ENCODE assay signal across 16 cellular contexts in the genomic region with DNA sequence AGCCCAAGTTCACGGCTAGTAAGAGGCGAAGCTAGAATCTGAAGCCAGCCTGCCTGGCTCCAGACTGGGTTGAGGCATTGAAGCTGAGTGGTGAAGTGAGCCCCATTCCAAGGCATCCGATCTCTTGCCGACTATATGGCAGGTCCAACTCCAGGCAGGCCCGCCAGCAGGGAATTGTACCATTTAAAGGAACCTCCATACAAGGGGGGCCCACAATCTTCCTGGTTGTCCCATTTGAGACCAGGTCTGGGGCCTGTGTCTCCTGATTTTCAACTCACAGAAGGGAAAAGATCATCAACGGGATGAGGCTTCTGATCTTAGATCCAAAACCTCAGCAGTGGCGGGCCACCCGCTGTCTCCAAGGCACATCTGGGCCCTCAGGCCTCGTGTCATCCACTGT. TPM values are rescaled to one million over a fixed set of nuclear protein-coding genes. Genes with fewer than 3 reads are reported as not detected.
DNase-seq lines count a peak whose midpoint lies in the region; ATAC-seq, FAIRE-seq and TF ChIP-seq lines count a peak whose summit lies in the region.
"Had no signal": no experiment of that assay in that cellular context is flagged by ENCODE, and none has a peak within 500 bp of the region (broad histone marks: within the 10 kb centered on the region; RNA-seq: fewer than 3 reads in every experiment).

No MANE protein-coding gene starts in this region.

- no peak overlapping the region for H3K27ac ChIP-seq in RWPE2 (ENCODE audit: poor library complexity, severe bottlenecking)
- no peak overlapping the region for H3K27ac ChIP-seq in H1 (ENCODE audit: low read depth, low read length)
- H3K27ac ChIP-seq in WERI-Rb-1: no peak overlapping the region

- intact Hi-C loops in posterior vena cava (cut with DNase I): no loop called here

- H3K4me3 ChIP-seq in RWPE2 (ENCODE audit: severe bottlenecking): no peak overlapping the region
- H3K4me3 ChIP-seq in H1 (ENCODE audit: extremely low read depth in 1 of 4, insufficient read depth in 2 of 4, low read depth in 3 of 4, low read length in 4 of 4): no peak overlapping the region
- H3K4me3 ChIP-seq in WERI-Rb-1 (ENCODE audit: low read depth, low read length): no peak overlapping the region

- no peak overlapping the region for H3K56ac ChIP-seq in H1 (replicated peaks; ENCODE audit: insufficient read length, low read depth, low read length)

- no peak overlapping the region for H4K5ac ChIP-seq in H1 (ENCODE audit: insufficient read length, low read depth, low read length)

- H3K9me3 ChIP-seq in RWPE2 (ENCODE audit: severe bottlenecking) (no peaks in the 10 kb centered on the region), H1 (ENCODE audit: insufficient read depth in 2 of 2, low read depth in 1 of 2, low read length in 1 of 2) (no peaks in the 10 kb centered on the region), WERI-Rb-1 (ENCODE audit: severe bottlenecking) (no peaks in the 10 kb centered on the region)
- H3K9me3 ChIP-seq: BE2C, Caco-2 had no signal

- no peak overlapping the region for H3K4me3 Mint-ChIP-seq in WTC11
- no peak overlapping the region for H3K4me3 Mint-ChIP-seq in endothelial cell (ENCODE audit: unreplicated experiment)
- H3K4me3 Mint-ChIP-seq: CD4-positive, alpha-beta T cell had no signal

- TF ChIP-seq POLR2A in GM12892 (IDR thresholded peaks at IDR 0.05; ENCODE audit: low read depth, low read length): no peak
- no peak for TF ChIP-seq POLR2A in H1 (IDR thresholded peaks at IDR 0.05; ENCODE audit: control extremely low read depth in 1 of 2, low read depth in 2 of 2, low read length in 2 of 2)

- FAIRE-seq in GM12892 (lab: Jason Lieb, UNC) (peak; percentile 73), H1 (lab: Jason Lieb, UNC) (no peak)
- FAIRE-seq: A204.1, G401.6 had no signal

- H3K27me3 Mint-ChIP-seq in WTC11 (ENCODE audit: low read depth) (peaks cover 86% of the 10 kb centered on the region), endothelial cell (ENCODE audit: unreplicated experiment) (peaks cover 30% of the 10 kb centered on the region)

- DNase-seq in GM12892 (ENCODE audit: insufficient read length) (no peak), RWPE2 (ENCODE audit: low spot score) (peak; percentile 23), H1 (ENCODE audit: low read depth in 1 of 2, low spot score in 2 of 2) (no peak), posterior vena cava (ENCODE audit: low spot score) (peak; percentile 62), WERI-Rb-1 (no peak), WTC11 (ENCODE audit: low spot score) (no peak), endothelial cell (ENCODE audit: low spot score) (no peak)
- DNase-seq: GOT3 had no signal

- H4K91ac ChIP-seq in H1 (replicated peaks; ENCODE audit: insufficient read length, low read length): no peak overlapping the region

- H2BK12ac ChIP-seq in H1 (ENCODE audit: low read depth, low read length): 0 out of 2 replicates have a peak overlapping the region, but pooled peaks have one; percentile 71

- H3K4me2 ChIP-seq in H1 (ENCODE audit: insufficient read depth in 1 of 2, low read depth in 2 of 2, low read length in 2 of 2): no peak overlapping the region

- H2BK5ac ChIP-seq in H1 (ENCODE audit: low read depth, low read length): no peak overlapping the region

- 91% methylated on average over 9 of the region's 9 CpGs; no CpG with 5 or more reads in 1 of the 2 experiments for WGBS in H1 (ENCODE audit: extremely low coverage in 1 of 2, insufficient coverage in 1 of 2, insufficient read length in 1 of 2, insufficient replicate concordance in 2 of 2, low coverage in 1 of 2, low lambda C conversion rate in 2 of 2, missing lambda C conversion rate in 1 of 2), 2 experiments

- no peak overlapping the region for H3K4ac ChIP-seq in H1 (replicated peaks; ENCODE audit: insufficient read length, low read depth, low read length)

- no peak for TF ChIP-seq EP300 in H1 (IDR thresholded peaks at IDR 0.05; ENCODE audit: borderline replicate concordance in 1 of 2, low read depth in 2 of 2, low read length in 2 of 2)

- no peak overlapping the region for H2BK120ac ChIP-seq in H1 (replicated peaks; ENCODE audit: low read depth, low read length)

- H3K14ac ChIP-seq in H1 (ENCODE audit: insufficient read length): no peak overlapping the region

- H2BK15ac ChIP-seq in H1 (ENCODE audit: low read length): no peak overlapping the region

- H3K36me3 ChIP-seq in RWPE2 (ENCODE audit: low read depth) (no peaks in the 10 kb centered on the region), H1 (ENCODE audit: control insufficient read depth in 2 of 4, insufficient read depth in 4 of 4, low read length in 3 of 4) (no peaks in the 10 kb centered on the region), WERI-Rb-1 (no peaks in the 10 kb centered on the region)
- H3K36me3 ChIP-seq: BE2C had no signal

- no peak overlapping the region for H2AK5ac ChIP-seq in H1 (ENCODE audit: low read depth, low read length)

- H3K9ac ChIP-seq in H1 (replicated peaks in 1 of 4; ENCODE audit: extremely low read depth in 1 of 4, low read depth in 3 of 4, low read length in 3 of 4): no peak overlapping the region

- H3K36me3 Mint-ChIP-seq in WTC11 (no peaks in the 10 kb centered on the region), endothelial cell (ENCODE audit: low read depth, unreplicated experiment) (no peaks in the 10 kb centered on the region)

- H3K79me1 ChIP-seq in H1 (ENCODE audit: low read depth, low read length): no peaks in the 10 kb centered on the region

- H3K9me3 Mint-ChIP-seq in WTC11 (no peaks in the 10 kb centered on the region), endothelial cell (ENCODE audit: unreplicated experiment) (no peaks in the 10 kb centered on the region)
- H3K9me3 Mint-ChIP-seq: CD4-positive, alpha-beta T cell; H9 had no signal

- H3K27ac Mint-ChIP-seq in WTC11: no peak overlapping the region
- H3K27ac Mint-ChIP-seq in endothelial cell (ENCODE audit: unreplicated experiment): no peak overlapping the region
- H3K27ac Mint-ChIP-seq: CD4-positive, alpha-beta T cell; H9 had no signal

- H4K20me1 ChIP-seq in H1 (replicated peaks in 1 of 2; ENCODE audit: control insufficient read depth in 1 of 2, insufficient read depth in 2 of 2, low read length in 2 of 2): no peaks in the 10 kb centered on the region

- peaks cover 44% of the 10 kb centered on the region for H3K4me1 Mint-ChIP-seq in WTC11
- H3K4me1 Mint-ChIP-seq in endothelial cell (ENCODE audit: unreplicated experiment): peaks cover 17% of the 10 kb centered on the region

- POLR2A ChIA-PET in H1 (lab: Charles Lee; ENCODE audit: partially characterized antibody): interaction anchor here (1.1 to 2.8 kb wide), 5 partner anchors 8 to 263 kb away, joined by 3 to 16 read pairs (median 4); a partner anchor contains a TSS
- POLR2A ChIA-PET in WTC11 (lab: Charles Lee): interaction anchor here (0.8 kb wide), 1 partner anchor 8 kb away, joined by 3 read pairs; no protein-coding TSS in a partner anchor

- no peaks in the 10 kb centered on the region for H3K79me2 ChIP-seq in H1 (ENCODE audit: control insufficient read depth in 1 of 2, insufficient read depth in 2 of 2, low read length in 2 of 2)

- H3K27me3 ChIP-seq in RWPE2 (ENCODE audit: insufficient read depth, poor library complexity, severe bottlenecking) (no peaks in the 10 kb centered on the region), H1 (replicated peaks in 1 of 4; ENCODE audit: control insufficient read depth in 3 of 4, extremely low read depth in 1 of 4, insufficient read depth in 3 of 4, low read length in 3 of 4) (peaks cover 6 to 83% (median 66%) of the 10 kb centered on the region in 4 experiments), WERI-Rb-1 (ENCODE audit: insufficient read depth, low read depth, severe bottlenecking) (no peaks in the 10 kb centered on the region)

- CTCF ChIA-PET in H1 (lab: Charles Lee; ENCODE audit: partially characterized antibody) (interaction anchor here (0.6 to 8.7 kb wide), 40 partner anchors 9 to 364 kb away, joined by 3 to 245 read pairs (median 5); a partner anchor contains a TSS), WTC11 (lab: Charles Lee) (interaction anchor here (0.6 to 3.9 kb wide), 29 partner anchors 9 to 353 kb away, joined by 3 to 153 read pairs (median 7); a partner anchor contains a TSS)

- no peak overlapping the region; the same call in 1 of the 2 replicates for H2AFZ ChIP-seq in H1 (ENCODE audit: low read length)

- peaks cover 10% of the 10 kb centered on the region for H3K23me2 ChIP-seq in H1 (ENCODE audit: low read depth, low read length)

- H2BK20ac ChIP-seq in H1 (ENCODE audit: low read length): 0 out of 2 replicates have a peak overlapping the region, but pooled peaks have one; percentile 61

- ATAC-seq in RWPE2 (ENCODE audit: low read depth) (no peak), HG03159 (IDR thresholded peaks at IDR 0.05; ENCODE audit: unreplicated experiment) (no peak), WTC11 (no peak)

- H3K4me1 ChIP-seq in RWPE2 (ENCODE audit: insufficient read depth, poor library complexity, severe bottlenecking): peaks cover 11% of the 10 kb centered on the region
- H3K4me1 ChIP-seq in H1 (replicated peaks in 1 of 4; ENCODE audit: control insufficient read depth in 3 of 4, insufficient read depth in 4 of 4, low read length in 3 of 4): peaks cover 0 to 27% (median 15%) of the 10 kb centered on the region in 4 experiments
- H3K4me1 ChIP-seq: BE2C had no signal

- H4K8ac ChIP-seq in H1 (ENCODE audit: extremely low read depth, insufficient read depth, low read length): no peak overlapping the region

- H3K18ac ChIP-seq in H1 (ENCODE audit: extremely low read depth, low read length): no peak overlapping the region

- TF ChIP-seq CTCF in RWPE2 (IDR thresholded peaks at IDR 0.05; ENCODE audit: poor library complexity, severe bottlenecking) (no peak), H1 (IDR thresholded peaks at IDR 0.05; ENCODE audit: control extremely low read depth in 1 of 3, insufficient read depth in 1 of 3, low read depth in 1 of 3, low read length in 3 of 3) (no peak), WERI-Rb-1 (IDR thresholded peaks at IDR 0.05; ENCODE audit: low read depth, low read length) (no peak), WTC11 (IDR thresholded peaks at IDR 0.05) (no peak), endothelial cell (IDR thresholded peaks at IDR 0.05; ENCODE audit: unreplicated experiment) (no peak)

- H3K23ac ChIP-seq in H1 (ENCODE audit: insufficient read length): no peak overlapping the region

- TF ChIP-seq RAD21 in H1 (IDR thresholded peaks at IDR 0.05 in 1 of 2, conservative IDR thresholded peaks at IDR 0.05 in 1 of 2; ENCODE audit: low read depth in 2 of 2, low read length in 2 of 2): no peak

RNA-seq across cellular contexts. Expression of a gene that starts 4.1 kb away (rescaled TPM):
- polyA plus RNA-seq in GM12892 (2012; ENCODE audit: missing spikeins): not detected
- total RNA-seq in H1 (2021; fragmentation: NEBNext Ultra II Directional; extraction: Animal tissue kit (Norgen Biotek cat#: 25700)): 0.13 and 0.24 TPM in 2 replicates
- polyA plus RNA-seq in H1 (2011; rRNA removed): 0.09 and 0.14 TPM in 2 replicates
- polyA plus RNA-seq in H1 (2011; cell fraction: cytosol; rRNA removed): 0.17 TPM
- 0.10 TPM for polyA plus RNA-seq in H1 (2011; cell fraction: nucleus; rRNA removed)
- 0.17 to 0.28 TPM (median 0.20 TPM) in 4 replicates for polyA plus RNA-seq in H1 (2012, experiment 1 of 2)
- 0.20 TPM for polyA plus RNA-seq in H1 (2012, experiment 2 of 2)
- polyA plus RNA-seq in H1 (2013, experiment 1 of 2): 0.12 TPM
- 0.13 TPM for polyA plus RNA-seq in H1 (2013, experiment 2 of 2)
- 0.22 and 0.34 TPM in 2 replicates for polyA minus RNA-seq in H1 (2011; rRNA and poly(A)+ RNA removed)
- polyA minus RNA-seq in H1 (2011; cell fraction: cytosol; rRNA and poly(A)+ RNA removed): 0.51 TPM
- 0.30 TPM for polyA minus RNA-seq in H1 (2011; cell fraction: nucleus; rRNA and poly(A)+ RNA removed)
- total RNA-seq in posterior vena cava: 1 to 10 TPM in 1 of 2 donors, under 1 TPM in 1; 0.14 to 1.4 TPM
- total RNA-seq in WTC11 (2021): 0.16 to 0.37 TPM (median 0.20 TPM) in 3 replicates
- not detected for total RNA-seq in endothelial cell (ENCODE audit: unreplicated experiment)
- total RNA-seq: Caco-2; CD4-positive, alpha-beta T cell; H9; HT-29 had no signal

RNA-seq across cellular contexts. Expression of a gene that starts 19.7 kb away (rescaled TPM):
- 0.11 TPM for polyA plus RNA-seq in GM12892 (2012; ENCODE audit: missing spikeins)
- 2.0 and 2.8 TPM in 2 replicates for total RNA-seq in H1 (2021; fragmentation: NEBNext Ultra II Directional; extraction: Animal tissue kit (Norgen Biotek cat#: 25700))
- 4.1 and 4.9 TPM in 2 replicates for polyA plus RNA-seq in H1 (2011; rRNA removed)
- 5.6 TPM for polyA plus RNA-seq in H1 (2011; cell fraction: cytosol; rRNA removed)
- polyA plus RNA-seq in H1 (2011; cell fraction: nucleus; rRNA removed): 8.7 TPM
- polyA plus RNA-seq in H1 (2012, experiment 1 of 2): 3.1 to 5.9 TPM (median 4.8 TPM) in 4 replicates
- 3.8 TPM for polyA plus RNA-seq in H1 (2012, experiment 2 of 2)
- 1.0 TPM for polyA plus RNA-seq in H1 (2013, experiment 1 of 2)
- polyA plus RNA-seq in H1 (2013, experiment 2 of 2): 1.2 TPM
- 4.6 and 6.5 TPM in 2 replicates for polyA minus RNA-seq in H1 (2011; rRNA and poly(A)+ RNA removed)
- 4.6 TPM for polyA minus RNA-seq in H1 (2011; cell fraction: cytosol; rRNA and poly(A)+ RNA removed)
- polyA minus RNA-seq in H1 (2011; cell fraction: nucleus; rRNA and poly(A)+ RNA removed): 5.1 TPM
- total RNA-seq in posterior vena cava (1 to 10 TPM; 3.5 to 9.8 TPM), WTC11 (2021) (3.5 to 4.5 TPM (median 4.4 TPM) in 3 replicates), endothelial cell (ENCODE audit: unreplicated experiment) (3.1 TPM)
- total RNA-seq: CD4-positive, alpha-beta T cell; HT-29 had no signal

RNA-seq across cellular contexts. Expression of a gene that starts 52.5 kb away (rescaled TPM):
- 1.3 TPM for polyA plus RNA-seq in GM12892 (2012; ENCODE audit: missing spikeins)
- 0.58 and 0.86 TPM in 2 replicates for total RNA-seq in H1 (2021; fragmentation: NEBNext Ultra II Directional; extraction: Animal tissue kit (Norgen Biotek cat#: 25700))
- polyA plus RNA-seq in H1 (2011; rRNA removed): 0.05 and 0.12 TPM in 2 replicates
- 0.08 TPM for polyA plus RNA-seq in H1 (2011; cell fraction: cytosol; rRNA removed)
- polyA plus RNA-seq in H1 (2011; cell fraction: nucleus; rRNA removed): 0.07 TPM
- 0.32 to 0.98 TPM (median 0.44 TPM) in 4 replicates for polyA plus RNA-seq in H1 (2012, experiment 1 of 2)
- polyA plus RNA-seq in H1 (2012, experiment 2 of 2): 0.50 TPM
- 0.30 TPM for polyA plus RNA-seq in H1 (2013, experiment 1 of 2)
- 0.39 TPM for polyA plus RNA-seq in H1 (2013, experiment 2 of 2)
- polyA minus RNA-seq in H1 (2011; rRNA and poly(A)+ RNA removed): 0.03 and 0.17 TPM in 2 replicates
- not detected for polyA minus RNA-seq in H1 (2011; cell fraction: cytosol; rRNA and poly(A)+ RNA removed)
- 0.70 TPM for polyA minus RNA-seq in H1 (2011; cell fraction: nucleus; rRNA and poly(A)+ RNA removed)
- total RNA-seq in posterior vena cava (1 to 10 TPM; 3.8 to 7.0 TPM), WTC11 (2021) (0.24 to 0.37 TPM in 2 of 3 replicates, not detected in the other), endothelial cell (ENCODE audit: unreplicated experiment) (0.31 TPM)
- total RNA-seq: HT-29 had no signal

Comparison
In these comparisons a context has a peak if more than half of its experiments do, and no peak if none do; other contexts are left out.
1. DNase-seq: peak in RWPE2 (single experiment) and posterior vena cava (single experiment); none in GM12892 (single experiment), H1 (0 of 2), WERI-Rb-1 (single experiment), WTC11 (single experiment) and endothelial cell (single experiment).